Comparison of ENCODE assay signal across 8 cellular contexts in the genomic region with DNA sequence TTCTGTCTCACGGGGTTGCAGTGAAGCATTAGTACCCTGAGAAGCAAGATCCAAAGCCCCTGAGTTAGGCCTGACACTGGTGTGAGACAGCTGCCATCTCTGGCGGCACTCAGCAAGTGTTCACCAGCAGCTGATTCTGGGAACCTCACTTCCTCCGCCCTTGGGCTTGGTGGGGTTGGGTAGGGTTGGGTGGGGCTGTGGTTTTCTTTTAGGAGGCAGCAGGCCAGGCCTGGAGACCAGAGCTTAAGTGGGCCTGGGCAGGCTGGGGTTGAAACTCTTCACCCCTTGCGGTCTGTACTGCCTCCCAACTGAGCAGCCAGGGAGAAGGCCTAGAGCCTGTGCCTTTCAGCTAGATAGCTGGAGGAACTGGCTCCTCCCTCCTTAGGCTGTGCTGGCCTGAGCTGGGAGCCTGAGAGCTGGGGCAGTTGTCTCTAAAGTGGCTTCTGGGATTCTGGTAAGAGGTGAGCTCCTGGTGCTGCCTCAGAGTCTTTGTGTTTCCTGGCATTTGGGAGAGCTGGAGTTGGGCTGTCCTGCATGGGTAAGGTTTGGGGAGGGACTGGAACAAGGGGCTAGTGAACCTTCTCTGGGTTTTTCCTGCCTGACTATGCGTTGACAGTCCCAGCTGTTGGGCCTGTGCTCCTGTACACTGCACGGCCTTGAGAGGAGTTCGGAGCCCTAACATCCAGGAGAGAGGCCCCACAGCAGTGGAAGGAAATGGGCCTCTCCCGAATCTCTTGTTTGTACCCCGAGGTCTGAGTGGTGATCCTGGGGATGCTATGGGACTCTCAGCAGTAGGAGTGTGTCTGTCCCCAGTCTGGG. TPM values are rescaled to one million over a fixed set of nuclear protein-coding genes. Genes with fewer than 3 reads are reported as not detected.
A peak's percentile ranks its signal among the peaks of the same experiment; 100 is the strongest.
DNase-seq lines count a peak whose midpoint lies in the region; ATAC-seq and TF ChIP-seq lines count a peak whose summit lies in the region.

No MANE protein-coding gene starts in this region.

- H3K9me3 ChIP-seq in mucosa of descending colon (no peaks in the 10 kb centered on the region), thymus (ENCODE audit: control insufficient read depth) (no peaks in the 10 kb centered on the region)

- intact Hi-C loops in dendritic cell treated with granulocyte-macrophage colony-stimulating factor and Interleukin-4, amounts not matched to agents 40 ng/mL and 50 ng/mL, for 4 days (cut with micrococcal nuclease) = no loop called here
- intact Hi-C loops in mucosa of descending colon (cut with DNase I, micrococcal nuclease) = no loop called here

- peak; percentile 49 for ATAC-seq in GM21576 (IDR thresholded peaks at IDR 0.05; ENCODE audit: unreplicated experiment)
- peak; percentile 34 to 40 for ATAC-seq in activated CD4-positive, CD25-positive, alpha-beta regulatory T cell treated with anti-CD3 and anti-CD28 coated beads, Interleukin-2, amount 50 U/mL, for 24 hours
- peak; percentile 44 for ATAC-seq in mucosa of descending colon

- peak; percentile 85 for DNase-seq in GM03348 (ENCODE audit: low spot score)
- peak; percentile 84 for DNase-seq in Jurkat, Clone E6-1 (ENCODE audit: low read depth, low spot score)
- peak; percentile 82 to 91 (median 84) for DNase-seq in mucosa of descending colon
- DNase-seq in nephron progenitor cell = no peak

- H3K9me3 Mint-ChIP-seq in dendritic cell treated with granulocyte-macrophage colony-stimulating factor and Interleukin-4, amounts not matched to agents 40 ng/mL and 50 ng/mL, for 4 days = no peaks in the 10 kb centered on the region
- no peaks in the 10 kb centered on the region for H3K9me3 Mint-ChIP-seq in nephron progenitor cell

- no peak for TF ChIP-seq CTCF in mucosa of descending colon (IDR thresholded peaks at IDR 0.05)
- TF ChIP-seq CTCF in nephron progenitor cell (IDR thresholded peaks at IDR 0.05) = no peak

- no peaks in the 10 kb centered on the region for H3K36me3 ChIP-seq in mucosa of descending colon (ENCODE audit: low read depth)
- no peaks in the 10 kb centered on the region for H3K36me3 ChIP-seq in thymus (ENCODE audit: control insufficient read depth, insufficient read depth)

- H3K4me1 ChIP-seq in mucosa of descending colon (ENCODE audit: low read depth) (peaks cover 86% of the 10 kb centered on the region), thymus (ENCODE audit: control insufficient read depth, insufficient read depth, low read length) (peaks cover 68% of the 10 kb centered on the region)

- no peaks in the 10 kb centered on the region for H3K27me3 ChIP-seq in thymus (ENCODE audit: control insufficient read depth, insufficient read depth)

- peak overlapping the region; percentile 91 for H3K27ac Mint-ChIP-seq in dendritic cell treated with granulocyte-macrophage colony-stimulating factor and Interleukin-4, amounts not matched to agents 40 ng/mL and 50 ng/mL, for 4 days
- no peak overlapping the region for H3K27ac Mint-ChIP-seq in nephron progenitor cell

- H3K36me3 Mint-ChIP-seq in dendritic cell treated with granulocyte-macrophage colony-stimulating factor and Interleukin-4, amounts not matched to agents 40 ng/mL and 50 ng/mL, for 4 days (ENCODE audit: low read depth) = peaks cover 63% of the 10 kb centered on the region
- no peaks in the 10 kb centered on the region for H3K36me3 Mint-ChIP-seq in nephron progenitor cell (ENCODE audit: low read depth)

- peaks cover 87% of the 10 kb centered on the region for H3K4me1 Mint-ChIP-seq in dendritic cell treated with granulocyte-macrophage colony-stimulating factor and Interleukin-4, amounts not matched to agents 40 ng/mL and 50 ng/mL, for 4 days (ENCODE audit: low read depth)
- H3K4me1 Mint-ChIP-seq in nephron progenitor cell = peaks cover 86% of the 10 kb centered on the region

- H3K4me3 ChIP-seq in Jurkat, Clone E6-1 (ENCODE audit: low read length) = no peak overlapping the region; the same call in 1 of the 2 replicates
- H3K4me3 ChIP-seq in mucosa of descending colon (no peak overlapping the region), thymus (ENCODE audit: low read length) (peak overlapping the region; percentile 30)

- H3K4me3 Mint-ChIP-seq in dendritic cell treated with granulocyte-macrophage colony-stimulating factor and Interleukin-4, amounts not matched to agents 40 ng/mL and 50 ng/mL, for 4 days = peak overlapping the region; percentile 77
- no peak overlapping the region for H3K4me3 Mint-ChIP-seq in nephron progenitor cell

- no peaks in the 10 kb centered on the region for H3K27me3 Mint-ChIP-seq in dendritic cell treated with granulocyte-macrophage colony-stimulating factor and Interleukin-4, amounts not matched to agents 40 ng/mL and 50 ng/mL, for 4 days
- H3K27me3 Mint-ChIP-seq in nephron progenitor cell (ENCODE audit: low read depth, poor library complexity) = no peaks in the 10 kb centered on the region

- 37% methylated on average over 9 of the region's 9 CpGs for WGBS in thymus

- peak overlapping the region; percentile 77 for H3K27ac ChIP-seq in thymus (ENCODE audit: low read depth)

RNA-seq across cellular contexts. Expression of gene TSPAN14, which starts 5.1 kb away (rescaled TPM):
- 41.8 TPM for polyA plus RNA-seq in Jurkat, Clone E6-1 (2012; ENCODE audit: insufficient read depth, insufficient read length)
- 10 to 100 TPM; 75.5 to 96.5 (median 81.0) TPM for total RNA-seq in mucosa of descending colon
- 60.0 TPM for polyA plus RNA-seq in thymus

RNA-seq across cellular contexts. Expression of gene PRXL2A, which starts 50.9 kb away (rescaled TPM):
- 44.8 TPM for polyA plus RNA-seq in Jurkat, Clone E6-1 (2012; ENCODE audit: insufficient read depth, insufficient read length)
- 100 to 1,000 TPM in 1 of 3 donors, 10 to 100 TPM in 2; 95.2 to 123 (median 95.8) TPM for total RNA-seq in mucosa of descending colon
- polyA plus RNA-seq in thymus = 70.8 TPM
